8 cellular contexts compared by ENCODE assay signal in genomic region chr2:189762551-189763298, GRCh38. TPM values are rescaled to one million over a fixed set of nuclear protein-coding genes. Genes with fewer than 3 reads are reported as not detected.
DNase-seq lines count a peak whose midpoint lies in the region; ATAC-seq and TF ChIP-seq lines count a peak whose summit lies in the region.

OSGEPL1 (minus strand) TSS chr2:189762792; CDS start chr2:189761640, 1,152 bp downstream.

- H3K36me3 ChIP-seq in mucosa of rectum (ENCODE audit: control insufficient read depth in 2 of 2, insufficient read depth in 2 of 2, low read length in 2 of 2) = no peaks in the 10 kb centered on the region

- H3K9ac ChIP-seq in mucosa of rectum (ENCODE audit: low read depth in 1 of 2, low read length in 2 of 2) = peak within 1 kb of the TSS; percentile 76 to 94

- peak within 1 kb of the TSS; percentile 95 to 99 (median 97) for H3K27ac Mint-ChIP-seq in IgD-negative memory B cell

- H3K4me1 Mint-ChIP-seq in IgD-negative memory B cell = peaks cover 7 to 9% (median 7%) of the 10 kb centered on the region in 3 donors

- H3K4me3 ChIP-seq in mucosa of rectum (ENCODE audit: low read length in 2 of 2) = peak within 1 kb of the TSS; percentile 90 to 99

- H3K27me3 Mint-ChIP-seq in IgD-negative memory B cell = no peaks in the 10 kb centered on the region

- DNase-seq in DMS153 treated with DMSO at 0.1 percent for 48 hours (lab: John Stamatoyannopoulos, UW; ENCODE audit: unreplicated experiment) (peak; percentile 93), OCI-M1 (lab: John Stamatoyannopoulos, UW) (peak; percentile 98), erythroblast (lab: John Stamatoyannopoulos, UW) (peak; percentile 97 to 98)
- peak; percentile 91 for DNase-seq in activated T-cell treated with anti-CD3 and anti-CD28 coated beads, Interleukin-2, amount 50 U/mL, for 1 hour
- peak; percentile 94 for DNase-seq in stimulated activated CD8-positive, alpha-beta memory T cell treated with anti-CD3 and anti-CD28 coated beads, Interleukin-4, amount 100 ng/mL, for 48 hours

- H3K9me3 Mint-ChIP-seq in IgD-negative memory B cell = no peaks in the 10 kb centered on the region

- peaks cover 2% of the 10 kb centered on the region for H3K36me3 Mint-ChIP-seq in IgD-negative memory B cell

- peaks cover 4 to 8% of the 10 kb centered on the region in 2 donors for H3K4me1 ChIP-seq in mucosa of rectum (ENCODE audit: control insufficient read depth in 2 of 2, insufficient read depth in 2 of 2, low read length in 2 of 2)

- TF ChIP-seq POLR2A in erythroblast (IDR thresholded peaks at IDR 0.05; ENCODE audit: low read length) = peak; percentile 93

- peak; percentile 96 for ATAC-seq in GM21529 (IDR thresholded peaks at IDR 0.05; ENCODE audit: unreplicated experiment)

- peak within 1 kb of the TSS; percentile 71 to 87 for H3K27ac ChIP-seq in mucosa of rectum (ENCODE audit: low read depth in 2 of 2, low read length in 2 of 2)

- H3K4me3 Mint-ChIP-seq in IgD-negative memory B cell = peak within 1 kb of the TSS; percentile 91 to 98 (median 98)

- no peaks in the 10 kb centered on the region for H3K9me3 ChIP-seq in mucosa of rectum (ENCODE audit: control insufficient read depth in 2 of 2, low read length in 2 of 2)

- H3K27me3 ChIP-seq in mucosa of rectum (ENCODE audit: control insufficient read depth in 2 of 2, insufficient read depth in 2 of 2, low read length in 2 of 2) = no peaks in the 10 kb centered on the region

RNA-seq across cellular contexts. Expression of gene OSGEPL1, which starts in this region (rescaled TPM):
- polyA plus RNA-seq in IgD-negative memory B cell = 9.3 TPM

Comparison
In these comparisons a context has a peak if more than half of its experiments do, and no peak if none do; other contexts are left out.
1. Peak in every context shown above with its lines: DNase-seq, ATAC-seq, H3K4me3 ChIP-seq and H3K27ac ChIP-seq.